11 cellular contexts compared by ENCODE assay signal in genomic region chr2:156908825-156909224, GRCh38.
DNase-seq lines count a peak whose midpoint lies in the region; ATAC-seq, FAIRE-seq and TF ChIP-seq lines count a peak whose summit lies in the region.
"Had no signal": no experiment of that assay in that cellular context is flagged by ENCODE, and none has a peak within 500 bp of the region (broad histone marks: within the 10 kb centered on the region; RNA-seq: fewer than 3 reads in every experiment).

No MANE protein-coding gene starts in this region.

- TF ChIP-seq POLR2A in H54 (IDR thresholded peaks at IDR 0.05; ENCODE audit: low read depth, low read length), result no peak

- DNase-seq in H54 (ENCODE audit: insufficient read length, low spot score) (peak; percentile 3), fibroblast of the aortic adventitia (ENCODE audit: low read depth) (peak; percentile 60), SHP77 (lab: John Stamatoyannopoulos, UW) (no peak), midbrain (lab: John Stamatoyannopoulos, UW) (no peak), NCI-H2196 treated with DMSO at 0.1 percent for 48 hours (lab: John Stamatoyannopoulos, UW; ENCODE audit: unreplicated experiment) (no peak), NCI-H524 (lab: John Stamatoyannopoulos, UW) (no peak)
- DNase-seq: Karpas-422, T-cell had no signal

- ATAC-seq in GM18502 (IDR thresholded peaks at IDR 0.05; ENCODE audit: poor library complexity, unreplicated experiment) (peak; percentile 82), HG03565 (IDR thresholded peaks at IDR 0.05; ENCODE audit: unreplicated experiment) (peak; percentile 79)
- ATAC-seq: T-cell had no signal

- H3K4me3 ChIP-seq in fibroblast of the aortic adventitia (ENCODE audit: low read depth, low read length), result no peak overlapping the region

- no peak for TF ChIP-seq CTCF in fibroblast of the aortic adventitia (IDR thresholded peaks at IDR 0.05; ENCODE audit: insufficient read depth, low read length)

- FAIRE-seq in H54 (lab: Jason Lieb, UNC), result peak; percentile 91
- FAIRE-seq: G401.6 had no signal

Comparison
In these comparisons a context has a peak if more than half of its experiments do, and no peak if none do; other contexts are left out.
1. DNase-seq: peak in H54 (single experiment) and fibroblast of the aortic adventitia (single experiment); none in SHP77 (0 of 2), midbrain (single experiment), NCI-H2196 treated with DMSO at 0.1 percent for 48 hours (single experiment) and NCI-H524 (0 of 2).